ENCODE assay signal across 6 cellular contexts in the genomic region with DNA sequence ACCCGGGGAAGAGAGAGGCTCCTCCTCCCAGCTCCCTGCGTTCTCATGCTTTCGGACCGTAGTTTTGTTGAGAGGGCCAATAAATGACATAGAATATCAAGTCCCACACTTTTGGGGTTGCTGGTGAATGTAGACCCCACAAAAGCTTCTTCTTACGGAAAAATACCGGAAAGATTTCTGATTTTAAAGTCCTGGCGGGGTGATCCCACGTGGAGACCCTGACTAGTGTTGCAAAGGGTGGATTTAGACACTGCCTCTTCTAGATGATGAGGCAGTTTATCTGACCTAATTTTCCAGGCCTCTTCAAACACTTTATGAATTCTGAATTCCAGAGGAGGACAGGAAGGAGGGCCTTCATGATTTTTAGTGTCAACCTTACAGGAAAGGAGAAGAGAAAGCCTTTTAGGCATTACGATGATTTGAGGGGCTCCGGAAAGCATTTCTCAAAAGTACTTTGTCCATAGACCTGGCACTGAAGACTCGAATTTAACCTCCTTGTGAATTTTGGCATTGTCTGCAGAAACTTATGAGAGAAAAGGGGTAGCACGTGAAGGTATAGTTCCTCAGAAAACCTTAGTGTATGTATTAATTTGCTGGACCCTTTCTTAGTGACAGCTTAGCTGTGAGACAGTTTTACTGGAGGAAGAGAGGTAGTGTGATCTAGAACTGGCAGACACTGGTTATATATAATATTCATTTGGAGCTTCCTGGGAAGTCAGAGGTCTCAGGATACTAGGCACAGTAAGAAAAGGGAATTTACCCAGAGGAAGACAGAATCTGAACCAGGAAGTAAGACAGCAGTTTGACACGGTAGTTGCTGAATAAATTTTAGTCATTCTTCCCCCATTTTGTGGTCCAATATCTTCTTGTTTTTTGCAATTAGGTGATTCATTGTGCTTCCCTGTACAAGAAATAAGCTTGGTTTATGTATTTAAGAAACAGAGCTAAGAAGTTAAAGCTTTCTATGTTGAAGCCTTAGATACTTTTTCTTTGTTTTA. TPM values are rescaled to one million over a fixed set of nuclear protein-coding genes. Genes with fewer than 3 reads are reported as not detected.
DNase-seq lines count a peak whose midpoint lies in the region; ATAC-seq and TF ChIP-seq lines count a peak whose summit lies in the region.

No MANE protein-coding gene starts in this region.

- H3K9me3 Mint-ChIP-seq in stimulated activated effector memory CD8-positive, alpha-beta T cell treated with anti-CD3 and anti-CD28 coated beads, Interleukin-12 subunit alpha, Interleukin-12 subunit beta, amount 100 ng/mL, for 72 hours: no peaks in the 10 kb centered on the region

- no peak for TF ChIP-seq CTCF in epithelial cell of proximal tubule (conservative IDR thresholded peaks at IDR 0.05; ENCODE audit: low read depth, low read length)

- H3K36me3 Mint-ChIP-seq in stimulated activated effector memory CD8-positive, alpha-beta T cell treated with anti-CD3 and anti-CD28 coated beads, Interleukin-12 subunit alpha, Interleukin-12 subunit beta, amount 100 ng/mL, for 72 hours: peaks cover 56% of the 10 kb centered on the region

- DNase-seq in activated CD4-positive, alpha-beta T cell treated with anti-CD3 and anti-CD28 coated beads for 48 hours: peak; percentile 44
- DNase-seq in activated CD4-positive, alpha-beta T cell treated with anti-CD3 and anti-CD28 coated beads, Interleukin-2, amount 50 U/mL, for 1 hour: no peak
- DNase-seq in NOMO-1 treated with DMSO at 0.1 percent for 48 hours (lab: John Stamatoyannopoulos, UW; ENCODE audit: unreplicated experiment) (peak; percentile 76), epithelial cell of proximal tubule (ENCODE audit: low read depth) (no peak)
- DNase-seq in stimulated activated effector memory CD8-positive, alpha-beta T cell treated with anti-CD3 and anti-CD28 coated beads, Interleukin-12 subunit alpha, Interleukin-12 subunit beta, amount 100 ng/mL, for 72 hours (ENCODE audit: low spot score in 2 of 2): no peak

- peaks cover 12% of the 10 kb centered on the region for H3K4me1 Mint-ChIP-seq in stimulated activated effector memory CD8-positive, alpha-beta T cell treated with anti-CD3 and anti-CD28 coated beads, Interleukin-12 subunit alpha, Interleukin-12 subunit beta, amount 100 ng/mL, for 72 hours

- peak; percentile 37 for ATAC-seq in stimulated activated effector memory CD8-positive, alpha-beta T cell treated with anti-CD3 and anti-CD28 coated beads, Interleukin-12 subunit alpha, Interleukin-12 subunit beta, amount 100 ng/mL, for 72 hours
- ATAC-seq in HG03571 (IDR thresholded peaks at IDR 0.05; ENCODE audit: unreplicated experiment): no peak

- peak overlapping the region; percentile 80 for H3K4me3 ChIP-seq in epithelial cell of proximal tubule (ENCODE audit: low read depth, low read length)

- H3K27ac Mint-ChIP-seq in stimulated activated effector memory CD8-positive, alpha-beta T cell treated with anti-CD3 and anti-CD28 coated beads, Interleukin-12 subunit alpha, Interleukin-12 subunit beta, amount 100 ng/mL, for 72 hours: peak overlapping the region; percentile 94

- peak overlapping the region; percentile 95 for H3K4me3 Mint-ChIP-seq in stimulated activated effector memory CD8-positive, alpha-beta T cell treated with anti-CD3 and anti-CD28 coated beads, Interleukin-12 subunit alpha, Interleukin-12 subunit beta, amount 100 ng/mL, for 72 hours

RNA-seq across cellular contexts. Expression of gene TMEM167B, which starts 0.9 kb away (rescaled TPM):
- 12.5 and 13.1 TPM in 2 replicates for total RNA-seq in epithelial cell of proximal tubule

RNA-seq across cellular contexts. Expression of gene TAF13, which starts 15.7 kb away (rescaled TPM):
- total RNA-seq in epithelial cell of proximal tubule: 33.6 and 44.5 TPM in 2 replicates

RNA-seq across cellular contexts. Expression of gene ELAPOR1, which starts 22.4 kb away (rescaled TPM):
- total RNA-seq in epithelial cell of proximal tubule: 0.29 TPM in 1 of 2 replicates, not detected in the other

RNA-seq across cellular contexts. Expression of gene WDR47, which starts 49.6 kb away (rescaled TPM):
- 8.0 and 10.3 TPM in 2 replicates for total RNA-seq in epithelial cell of proximal tubule

Comparison
In these comparisons a context has a peak if more than half of its experiments do, and no peak if none do; other contexts are left out.
1. DNase-seq: peak in activated CD4-positive, alpha-beta T cell treated with anti-CD3 and anti-CD28 coated beads for 48 hours (single experiment) and NOMO-1 treated with DMSO at 0.1 percent for 48 hours (single experiment); none in activated CD4-positive, alpha-beta T cell treated with anti-CD3 and anti-CD28 coated beads, Interleukin-2, amount 50 U/mL, for 1 hour (single experiment), epithelial cell of proximal tubule (single experiment) and stimulated activated effector memory CD8-positive, alpha-beta T cell treated with anti-CD3 and anti-CD28 coated beads, Interleukin-12 subunit alpha, Interleukin-12 subunit beta, amount 100 ng/mL, for 72 hours (0 of 2).